ENCODE assay signal across 8 cellular contexts in the genomic region with DNA sequence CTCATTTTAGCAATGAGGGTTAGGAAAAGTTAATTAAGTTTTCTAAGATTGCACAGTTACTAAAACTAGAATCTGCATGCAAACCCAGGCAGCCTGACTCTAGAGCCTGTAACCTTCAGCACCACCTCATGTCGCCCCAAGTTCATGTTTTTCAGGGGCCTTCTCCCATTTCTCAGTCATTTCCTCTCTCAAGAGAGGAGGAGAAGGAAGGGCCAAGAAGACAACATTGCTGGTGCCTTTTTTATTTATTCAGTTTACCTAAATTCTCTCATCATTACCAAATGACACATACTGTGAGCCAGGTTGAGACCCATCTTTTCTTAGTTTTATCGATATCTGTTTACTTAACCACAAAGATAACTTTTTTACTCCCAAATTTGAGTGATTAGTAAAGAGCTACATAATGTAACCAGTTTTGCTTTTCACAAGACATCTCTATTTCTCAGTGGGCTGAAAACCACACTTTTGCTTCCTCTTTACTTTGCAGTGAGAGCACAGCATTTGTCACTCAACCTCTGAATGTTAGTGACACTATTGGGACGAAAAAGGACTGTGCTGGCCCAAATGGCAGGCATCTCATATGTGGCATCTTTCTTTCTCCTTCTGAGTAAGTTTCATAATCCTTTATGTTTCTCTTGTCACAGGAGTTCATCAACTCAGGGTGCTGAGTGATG. TPM values are rescaled to one million over a fixed set of nuclear protein-coding genes. Genes with fewer than 3 reads are reported as not detected.
DNase-seq lines count a peak whose midpoint lies in the region; ATAC-seq and TF ChIP-seq lines count a peak whose summit lies in the region.

A gene with protein sequence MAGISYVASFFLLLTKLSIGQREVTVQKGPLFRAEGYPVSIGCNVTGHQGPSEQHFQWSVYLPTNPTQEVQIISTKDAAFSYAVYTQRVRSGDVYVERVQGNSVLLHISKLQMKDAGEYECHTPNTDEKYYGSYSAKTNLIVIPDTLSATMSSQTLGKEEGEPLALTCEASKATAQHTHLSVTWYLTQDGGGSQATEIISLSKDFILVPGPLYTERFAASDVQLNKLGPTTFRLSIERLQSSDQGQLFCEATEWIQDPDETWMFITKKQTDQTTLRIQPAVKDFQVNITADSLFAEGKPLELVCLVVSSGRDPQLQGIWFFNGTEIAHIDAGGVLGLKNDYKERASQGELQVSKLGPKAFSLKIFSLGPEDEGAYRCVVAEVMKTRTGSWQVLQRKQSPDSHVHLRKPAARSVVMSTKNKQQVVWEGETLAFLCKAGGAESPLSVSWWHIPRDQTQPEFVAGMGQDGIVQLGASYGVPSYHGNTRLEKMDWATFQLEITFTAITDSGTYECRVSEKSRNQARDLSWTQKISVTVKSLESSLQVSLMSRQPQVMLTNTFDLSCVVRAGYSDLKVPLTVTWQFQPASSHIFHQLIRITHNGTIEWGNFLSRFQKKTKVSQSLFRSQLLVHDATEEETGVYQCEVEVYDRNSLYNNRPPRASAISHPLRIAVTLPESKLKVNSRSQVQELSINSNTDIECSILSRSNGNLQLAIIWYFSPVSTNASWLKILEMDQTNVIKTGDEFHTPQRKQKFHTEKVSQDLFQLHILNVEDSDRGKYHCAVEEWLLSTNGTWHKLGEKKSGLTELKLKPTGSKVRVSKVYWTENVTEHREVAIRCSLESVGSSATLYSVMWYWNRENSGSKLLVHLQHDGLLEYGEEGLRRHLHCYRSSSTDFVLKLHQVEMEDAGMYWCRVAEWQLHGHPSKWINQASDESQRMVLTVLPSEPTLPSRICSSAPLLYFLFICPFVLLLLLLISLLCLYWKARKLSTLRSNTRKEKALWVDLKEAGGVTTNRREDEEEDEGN (plus strand): TSS at position 507 of the 674 bp plus-strand sequence. CDS start 58 bp downstream, at position 565.

- POLR2A ChIA-PET in GM10248 (lab: Yijun Ruan, JAX), result no interaction called here

- ATAC-seq in GM21360 (IDR thresholded peaks at IDR 0.05; ENCODE audit: unreplicated experiment) (peak; percentile 85), HG03460 (IDR thresholded peaks at IDR 0.05; ENCODE audit: unreplicated experiment) (peak; percentile 87), psoas muscle (no peak)

- H3K27me3 ChIP-seq in colonic mucosa (no peaks in the 10 kb centered on the region), psoas muscle (ENCODE audit: insufficient read depth in 3 of 3, low read length in 2 of 3) (no peaks in the 10 kb centered on the region), Karpas-422 (ENCODE audit: low read length) (no peaks in the 10 kb centered on the region)

- peak within 1 kb of the TSS in 1 of 2 donors; percentile 6 for H3K9ac ChIP-seq in colonic mucosa (ENCODE audit: low read depth in 2 of 2, low read length in 2 of 2)
- H3K9ac ChIP-seq in Karpas-422 (ENCODE audit: low read length), result no peak within 1 kb of the TSS

- H3K79me2 ChIP-seq in Karpas-422 (ENCODE audit: low read length), result no peaks in the 10 kb centered on the region

- H3K9me2 ChIP-seq in Karpas-422 (replicated peaks; ENCODE audit: insufficient read depth, low read length), result no peaks in the 10 kb centered on the region

- H3K4me1 ChIP-seq in colonic mucosa (no peaks in the 10 kb centered on the region), psoas muscle (no peaks in the 10 kb centered on the region), Karpas-422 (ENCODE audit: low read length) (no peaks in the 10 kb centered on the region)

- CTCF ChIA-PET in GM10248 (lab: Yijun Ruan, JAX), result interaction anchor here (0.6 to 1.4 kb wide), 5 partner anchors 8 to 263 kb away, joined by 3 to 5 read pairs (median 4); no protein-coding TSS in a partner anchor

- H3K36me3 ChIP-seq in colonic mucosa (no peaks in the 10 kb centered on the region), psoas muscle (ENCODE audit: insufficient read depth in 1 of 2, low read depth in 1 of 2) (no peaks in the 10 kb centered on the region), Karpas-422 (ENCODE audit: insufficient read depth, low read length) (no peaks in the 10 kb centered on the region)

- H3K4me3 ChIP-seq in colonic mucosa (no peak within 1 kb of the TSS), psoas muscle (no peak within 1 kb of the TSS), Karpas-422 (ENCODE audit: low read length) (no peak within 1 kb of the TSS)

- H4K20me1 ChIP-seq in Karpas-422 (ENCODE audit: insufficient read depth, low read depth, low read length), result no peaks in the 10 kb centered on the region

- H3K27ac ChIP-seq in colonic mucosa, result peak within 1 kb of the TSS; percentile 19
- H3K27ac ChIP-seq in psoas muscle, result no peak within 1 kb of the TSS
- H3K27ac ChIP-seq in Karpas-422 (ENCODE audit: low read length), result no peak within 1 kb of the TSS

- no peak within 1 kb of the TSS for H2AFZ ChIP-seq in Karpas-422 (ENCODE audit: low read length)

- peak; percentile 65 for DNase-seq in GM10248 (ENCODE audit: extremely low spot score)
- no peak for DNase-seq in colonic mucosa
- no peak for DNase-seq in psoas muscle
- no peak for DNase-seq in Karpas-422
- no peak for DNase-seq in NCI-H2171 (lab: John Stamatoyannopoulos, UW)
- no peak for DNase-seq in dedifferentiated amniotic fluid mesenchymal stem cell (ENCODE audit: extremely low spot score)

- no peak for TF ChIP-seq CTCF in GM10248 (IDR thresholded peaks at IDR 0.05; ENCODE audit: control extremely low read depth, extremely low read depth, low read depth, missing control alignments)
- TF ChIP-seq CTCF in colonic mucosa (IDR thresholded peaks at IDR 0.05), result no peak
- no peak for TF ChIP-seq CTCF in psoas muscle (IDR thresholded peaks at IDR 0.05)

- H3K4me2 ChIP-seq in Karpas-422 (ENCODE audit: low read depth, low read length, poor library complexity, severe bottlenecking), result no peak within 1 kb of the TSS

- intact Hi-C loops in colonic mucosa (cut with DNase I), result no loop called here
- intact Hi-C loops in psoas muscle (cut with DNase I), result no loop called here

- no peaks in the 10 kb centered on the region for H3K9me3 ChIP-seq in colonic mucosa
- H3K9me3 ChIP-seq in psoas muscle, result no peaks in the 10 kb centered on the region
- no peaks in the 10 kb centered on the region for H3K9me3 ChIP-seq in Karpas-422 (ENCODE audit: low read length)

- WGBS in psoas muscle, 3 donors, result 90 to 94% (median 93%) methylated on average over 3 of the region's 3 CpGs

RNA-seq across cellular contexts. Expression of the gene that starts here (rescaled TPM):
- total RNA-seq in colonic mucosa (1 to 10 TPM; 1.8 to 1.9 TPM), psoas muscle (under 1 TPM in 3 of 4 donors, not detected in 1; 0.18 to 0.77 (median 0.39) TPM)
- 1 to 10 TPM in 1 of 3 donors, under 1 TPM in 2; 0.03 to 1.0 (median 0.04) TPM for polyA plus RNA-seq in psoas muscle
- not detected in 2 replicates for total RNA-seq in Karpas-422 (2014; rRNA removed; shearing (Covaris generic); ENCODE audit: low replicate concordance)

Comparison
In these comparisons a context has a peak if more than half of its experiments do, and no peak if none do; other contexts are left out.
1. ATAC-seq: peak in GM21360 (single experiment) and HG03460 (single experiment); none in psoas muscle (0 of 4).